ENCODE assay signal across 1 cellular context in the genomic region with DNA sequence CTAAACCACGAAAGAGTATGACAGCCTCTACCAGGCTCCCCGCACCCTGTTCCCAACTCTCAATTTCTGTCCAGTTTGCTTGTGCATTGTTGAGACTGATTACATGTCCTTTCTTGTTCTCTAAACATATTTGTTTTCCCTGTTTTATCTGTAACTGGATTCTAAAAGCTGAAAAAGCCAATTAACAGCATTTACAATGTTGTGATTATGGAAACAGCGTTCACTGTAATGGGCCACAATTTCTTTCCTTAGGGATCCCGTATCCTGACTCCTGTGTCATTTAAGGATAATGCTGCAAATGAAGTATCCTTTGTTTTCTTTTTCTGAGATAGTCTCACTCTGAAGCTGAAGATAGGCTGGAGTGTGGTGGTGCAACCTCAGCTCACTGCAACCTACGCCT.
TF ChIP-seq lines count a peak whose summit lies in the region.

No MANE protein-coding gene starts in this region.

TF ChIP-seq in WTC11, 78 proteins besides CTCF, POLR2A, EP300 and RAD21 (continued from another document):
- TF ChIP-seq ZNF425 (CRISPR knock-in tag; conservative IDR thresholded peaks at IDR 0.05) (no peak), NFE2L1 (CRISPR knock-in tag; IDR thresholded peaks at IDR 0.05) (no peak), JUN (CRISPR knock-in tag; IDR thresholded peaks at IDR 0.05) (no peak), NR1H2 (CRISPR knock-in tag; IDR thresholded peaks at IDR 0.05) (no peak), MXD4 (CRISPR knock-in tag; IDR thresholded peaks at IDR 0.05; ENCODE audit: borderline replicate concordance) (no peak), GTF2I (CRISPR knock-in tag; conservative IDR thresholded peaks at IDR 0.05) (no peak), ZMAT4 (CRISPR knock-in tag; IDR thresholded peaks at IDR 0.05) (no peak)
- TF ChIP-seq, protein P1, sequence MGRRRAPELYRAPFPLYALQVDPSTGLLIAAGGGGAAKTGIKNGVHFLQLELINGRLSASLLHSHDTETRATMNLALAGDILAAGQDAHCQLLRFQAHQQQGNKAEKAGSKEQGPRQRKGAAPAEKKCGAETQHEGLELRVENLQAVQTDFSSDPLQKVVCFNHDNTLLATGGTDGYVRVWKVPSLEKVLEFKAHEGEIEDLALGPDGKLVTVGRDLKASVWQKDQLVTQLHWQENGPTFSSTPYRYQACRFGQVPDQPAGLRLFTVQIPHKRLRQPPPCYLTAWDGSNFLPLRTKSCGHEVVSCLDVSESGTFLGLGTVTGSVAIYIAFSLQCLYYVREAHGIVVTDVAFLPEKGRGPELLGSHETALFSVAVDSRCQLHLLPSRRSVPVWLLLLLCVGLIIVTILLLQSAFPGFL (CRISPR knock-in tag; IDR thresholded peaks at IDR 0.05; ENCODE audit: borderline replicate concordance): no peak
- TF ChIP-seq, protein P2, sequence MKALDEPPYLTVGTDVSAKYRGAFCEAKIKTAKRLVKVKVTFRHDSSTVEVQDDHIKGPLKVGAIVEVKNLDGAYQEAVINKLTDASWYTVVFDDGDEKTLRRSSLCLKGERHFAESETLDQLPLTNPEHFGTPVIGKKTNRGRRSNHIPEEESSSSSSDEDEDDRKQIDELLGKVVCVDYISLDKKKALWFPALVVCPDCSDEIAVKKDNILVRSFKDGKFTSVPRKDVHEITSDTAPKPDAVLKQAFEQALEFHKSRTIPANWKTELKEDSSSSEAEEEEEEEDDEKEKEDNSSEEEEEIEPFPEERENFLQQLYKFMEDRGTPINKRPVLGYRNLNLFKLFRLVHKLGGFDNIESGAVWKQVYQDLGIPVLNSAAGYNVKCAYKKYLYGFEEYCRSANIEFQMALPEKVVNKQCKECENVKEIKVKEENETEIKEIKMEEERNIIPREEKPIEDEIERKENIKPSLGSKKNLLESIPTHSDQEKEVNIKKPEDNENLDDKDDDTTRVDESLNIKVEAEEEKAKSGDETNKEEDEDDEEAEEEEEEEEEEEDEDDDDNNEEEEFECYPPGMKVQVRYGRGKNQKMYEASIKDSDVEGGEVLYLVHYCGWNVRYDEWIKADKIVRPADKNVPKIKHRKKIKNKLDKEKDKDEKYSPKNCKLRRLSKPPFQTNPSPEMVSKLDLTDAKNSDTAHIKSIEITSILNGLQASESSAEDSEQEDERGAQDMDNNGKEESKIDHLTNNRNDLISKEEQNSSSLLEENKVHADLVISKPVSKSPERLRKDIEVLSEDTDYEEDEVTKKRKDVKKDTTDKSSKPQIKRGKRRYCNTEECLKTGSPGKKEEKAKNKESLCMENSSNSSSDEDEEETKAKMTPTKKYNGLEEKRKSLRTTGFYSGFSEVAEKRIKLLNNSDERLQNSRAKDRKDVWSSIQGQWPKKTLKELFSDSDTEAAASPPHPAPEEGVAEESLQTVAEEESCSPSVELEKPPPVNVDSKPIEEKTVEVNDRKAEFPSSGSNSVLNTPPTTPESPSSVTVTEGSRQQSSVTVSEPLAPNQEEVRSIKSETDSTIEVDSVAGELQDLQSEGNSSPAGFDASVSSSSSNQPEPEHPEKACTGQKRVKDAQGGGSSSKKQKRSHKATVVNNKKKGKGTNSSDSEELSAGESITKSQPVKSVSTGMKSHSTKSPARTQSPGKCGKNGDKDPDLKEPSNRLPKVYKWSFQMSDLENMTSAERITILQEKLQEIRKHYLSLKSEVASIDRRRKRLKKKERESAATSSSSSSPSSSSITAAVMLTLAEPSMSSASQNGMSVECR (CRISPR knock-in tag; IDR thresholded peaks at IDR 0.05; ENCODE audit: borderline replicate concordance): no peak
TF ChIP-seq in WTC11: peak in this region for 0.
